In the genomic region with DNA sequence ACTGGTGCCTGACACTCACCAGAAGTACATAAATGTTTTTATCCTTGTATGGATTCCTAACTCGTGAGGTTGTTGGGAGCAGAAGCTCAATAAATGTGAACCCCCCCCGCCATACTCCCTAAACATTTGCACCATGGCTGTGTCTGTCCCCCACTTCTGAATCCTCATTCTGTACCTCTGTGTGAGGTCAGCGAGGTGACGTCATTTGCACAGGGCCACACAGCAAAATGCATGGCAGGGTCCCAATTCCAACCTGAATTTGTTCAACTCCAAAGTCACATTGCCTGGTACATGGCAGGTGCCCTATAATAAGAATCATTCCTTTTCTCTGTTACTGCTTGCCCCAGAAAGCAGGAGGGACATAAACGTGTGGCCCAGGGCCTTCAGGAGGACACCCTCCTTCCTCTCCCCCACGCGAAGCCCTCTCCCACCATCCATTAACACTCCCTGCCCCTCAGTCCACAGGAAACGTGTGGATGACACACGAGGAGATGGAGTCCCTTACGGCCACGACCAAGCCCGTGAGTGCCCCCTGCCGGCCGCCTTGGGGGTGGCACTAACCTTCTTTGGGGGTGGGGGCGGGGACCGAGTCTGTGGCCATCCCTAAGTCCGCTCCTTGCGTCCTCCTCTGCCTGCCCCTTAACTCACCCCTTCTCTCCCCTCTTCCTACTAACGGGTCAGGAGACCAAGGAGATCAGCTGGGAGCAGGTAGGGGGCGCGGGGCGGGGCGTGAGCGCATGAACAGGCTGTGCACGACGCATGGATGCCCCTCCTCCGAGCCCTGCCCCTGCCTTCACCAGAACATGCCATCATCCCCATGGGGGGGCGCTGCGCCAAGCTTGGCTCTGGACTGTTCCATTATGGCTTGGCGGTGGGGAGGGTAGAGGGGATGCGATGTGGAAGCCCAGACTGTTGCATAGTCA, we compare ENCODE assay signal across 1 cellular context.
TF ChIP-seq lines count a peak whose summit lies in the region.

No MANE protein-coding gene starts in this region.

TF ChIP-seq in K562, 482 proteins besides CTCF, POLR2A, EP300 and RAD21 (continued from another document and continues in another):
- TF ChIP-seq, protein P1, sequence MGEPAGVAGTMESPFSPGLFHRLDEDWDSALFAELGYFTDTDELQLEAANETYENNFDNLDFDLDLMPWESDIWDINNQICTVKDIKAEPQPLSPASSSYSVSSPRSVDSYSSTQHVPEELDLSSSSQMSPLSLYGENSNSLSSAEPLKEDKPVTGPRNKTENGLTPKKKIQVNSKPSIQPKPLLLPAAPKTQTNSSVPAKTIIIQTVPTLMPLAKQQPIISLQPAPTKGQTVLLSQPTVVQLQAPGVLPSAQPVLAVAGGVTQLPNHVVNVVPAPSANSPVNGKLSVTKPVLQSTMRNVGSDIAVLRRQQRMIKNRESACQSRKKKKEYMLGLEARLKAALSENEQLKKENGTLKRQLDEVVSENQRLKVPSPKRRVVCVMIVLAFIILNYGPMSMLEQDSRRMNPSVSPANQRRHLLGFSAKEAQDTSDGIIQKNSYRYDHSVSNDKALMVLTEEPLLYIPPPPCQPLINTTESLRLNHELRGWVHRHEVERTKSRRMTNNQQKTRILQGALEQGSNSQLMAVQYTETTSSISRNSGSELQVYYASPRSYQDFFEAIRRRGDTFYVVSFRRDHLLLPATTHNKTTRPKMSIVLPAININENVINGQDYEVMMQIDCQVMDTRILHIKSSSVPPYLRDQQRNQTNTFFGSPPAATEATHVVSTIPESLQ (CRISPR knock-in tag; IDR thresholded peaks at IDR 0.05): no peak
- TF ChIP-seq TAF1 (IDR thresholded peaks at IDR 0.05; ENCODE audit: control insufficient read depth, extremely low read depth, insufficient read depth, low read length, severe bottlenecking) (peak; percentile 7), ZNF217 (CRISPR knock-in tag; IDR thresholded peaks at IDR 0.05) (no peak), NUFIP1 (IDR thresholded peaks at IDR 0.05; ENCODE audit: partially characterized antibody) (peak; percentile 54), GABPB1 (CRISPR knock-in tag; IDR thresholded peaks at IDR 0.05) (peak; percentile 75), MAFK (IDR thresholded peaks at IDR 0.05; ENCODE audit: low read length) (no peak), PHF20 (IDR thresholded peaks at IDR 0.05; ENCODE audit: partially characterized antibody) (no peak), ZNF445 (CRISPR knock-in tag; IDR thresholded peaks at IDR 0.05; ENCODE audit: low read depth) (no peak), HDAC1 (IDR thresholded peaks at IDR 0.05) (peak in 1 of 2 experiments; percentile 79; a peak in 2 of 4 replicates), ZNF740 (CRISPR knock-in tag; IDR thresholded peaks at IDR 0.05) (peak; percentile 81), ZNF740 (tag; IDR thresholded peaks at IDR 0.05) (peak in 1 of 2 experiments; percentile 71; a peak in 2 of 4 replicates), TBP (optimal IDR thresholded peaks at IDR 0.05; ENCODE audit: low read depth, low read length) (peak; percentile 40), EP400 (IDR thresholded peaks at IDR 0.05) (peak; percentile 87), ZFP1 (CRISPR knock-in tag; IDR thresholded peaks at IDR 0.05) (no peak), ZNF766 (CRISPR knock-in tag; conservative IDR thresholded peaks at IDR 0.05) (no peak), JUND (IDR thresholded peaks at IDR 0.05; ENCODE audit: borderline replicate concordance, low read depth, low read length) (peak; percentile 94), JUND (tag; IDR thresholded peaks at IDR 0.05; ENCODE audit: borderline replicate concordance, low read depth, low read length) (peak; percentile 64; the same call in 2 of the 3 replicates), KDM5B (IDR thresholded peaks at IDR 0.05; ENCODE audit: insufficient replicate concordance, low read depth, low read length) (no peak), ASH1L (IDR thresholded peaks at IDR 0.05; ENCODE audit: borderline replicate concordance, low read depth, partially characterized antibody) (no peak), COPS2 (conservative IDR thresholded peaks at IDR 0.05) (no peak), ZNF197 (CRISPR knock-in tag; IDR thresholded peaks at IDR 0.05; ENCODE audit: low read depth) (no peak), CREM (IDR thresholded peaks at IDR 0.05; ENCODE audit: low read depth) (peak; percentile 59), SP2 (IDR thresholded peaks at IDR 0.05; ENCODE audit: extremely low read depth, low read depth, low read length, poor library complexity, severe bottlenecking) (no peak), SFPQ (IDR thresholded peaks at IDR 0.05; ENCODE audit: low read depth, low read length) (no peak), MTA2 (IDR thresholded peaks at IDR 0.05; ENCODE audit: low read depth) (no peak), HDAC8 (tag; IDR thresholded peaks at IDR 0.05) (no peak), ELF2 (CRISPR knock-in tag; IDR thresholded peaks at IDR 0.05) (no peak), KLF13 (tag; IDR thresholded peaks at IDR 0.05; ENCODE audit: borderline replicate concordance, low read depth) (no peak), MCM3 (IDR thresholded peaks at IDR 0.05) (no peak), FOXA1 (IDR thresholded peaks at IDR 0.05; ENCODE audit: borderline replicate concordance) (no peak), IRF2 (CRISPR knock-in tag; IDR thresholded peaks at IDR 0.05) (no peak), ZNF77 (CRISPR knock-in tag; IDR thresholded peaks at IDR 0.05) (no peak), SMARCC2 (IDR thresholded peaks at IDR 0.05; ENCODE audit: low read depth) (no peak), ADNP (tag; IDR thresholded peaks at IDR 0.05) (no peak), ZNF395 (CRISPR knock-in tag; IDR thresholded peaks at IDR 0.05) (no peak), ZNF354B (CRISPR knock-in tag; IDR thresholded peaks at IDR 0.05) (no peak), FOXM1 (IDR thresholded peaks at IDR 0.05; ENCODE audit: low read depth) (no peak), FOXM1 (CRISPR knock-in tag; IDR thresholded peaks at IDR 0.05; ENCODE audit: low read depth) (0 out of 2 replicates have a peak, but pooled peaks have one; percentile 43), ERF (CRISPR knock-in tag; IDR thresholded peaks at IDR 0.05) (no peak)
- TF ChIP-seq, protein P2, sequence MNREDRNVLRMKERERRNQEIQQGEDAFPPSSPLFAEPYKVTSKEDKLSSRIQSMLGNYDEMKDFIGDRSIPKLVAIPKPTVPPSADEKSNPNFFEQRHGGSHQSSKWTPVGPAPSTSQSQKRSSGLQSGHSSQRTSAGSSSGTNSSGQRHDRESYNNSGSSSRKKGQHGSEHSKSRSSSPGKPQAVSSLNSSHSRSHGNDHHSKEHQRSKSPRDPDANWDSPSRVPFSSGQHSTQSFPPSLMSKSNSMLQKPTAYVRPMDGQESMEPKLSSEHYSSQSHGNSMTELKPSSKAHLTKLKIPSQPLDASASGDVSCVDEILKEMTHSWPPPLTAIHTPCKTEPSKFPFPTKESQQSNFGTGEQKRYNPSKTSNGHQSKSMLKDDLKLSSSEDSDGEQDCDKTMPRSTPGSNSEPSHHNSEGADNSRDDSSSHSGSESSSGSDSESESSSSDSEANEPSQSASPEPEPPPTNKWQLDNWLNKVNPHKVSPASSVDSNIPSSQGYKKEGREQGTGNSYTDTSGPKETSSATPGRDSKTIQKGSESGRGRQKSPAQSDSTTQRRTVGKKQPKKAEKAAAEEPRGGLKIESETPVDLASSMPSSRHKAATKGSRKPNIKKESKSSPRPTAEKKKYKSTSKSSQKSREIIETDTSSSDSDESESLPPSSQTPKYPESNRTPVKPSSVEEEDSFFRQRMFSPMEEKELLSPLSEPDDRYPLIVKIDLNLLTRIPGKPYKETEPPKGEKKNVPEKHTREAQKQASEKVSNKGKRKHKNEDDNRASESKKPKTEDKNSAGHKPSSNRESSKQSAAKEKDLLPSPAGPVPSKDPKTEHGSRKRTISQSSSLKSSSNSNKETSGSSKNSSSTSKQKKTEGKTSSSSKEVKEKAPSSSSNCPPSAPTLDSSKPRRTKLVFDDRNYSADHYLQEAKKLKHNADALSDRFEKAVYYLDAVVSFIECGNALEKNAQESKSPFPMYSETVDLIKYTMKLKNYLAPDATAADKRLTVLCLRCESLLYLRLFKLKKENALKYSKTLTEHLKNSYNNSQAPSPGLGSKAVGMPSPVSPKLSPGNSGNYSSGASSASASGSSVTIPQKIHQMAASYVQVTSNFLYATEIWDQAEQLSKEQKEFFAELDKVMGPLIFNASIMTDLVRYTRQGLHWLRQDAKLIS (CRISPR knock-in tag; IDR thresholded peaks at IDR 0.05): no peak
- TF ChIP-seq, protein P3, sequence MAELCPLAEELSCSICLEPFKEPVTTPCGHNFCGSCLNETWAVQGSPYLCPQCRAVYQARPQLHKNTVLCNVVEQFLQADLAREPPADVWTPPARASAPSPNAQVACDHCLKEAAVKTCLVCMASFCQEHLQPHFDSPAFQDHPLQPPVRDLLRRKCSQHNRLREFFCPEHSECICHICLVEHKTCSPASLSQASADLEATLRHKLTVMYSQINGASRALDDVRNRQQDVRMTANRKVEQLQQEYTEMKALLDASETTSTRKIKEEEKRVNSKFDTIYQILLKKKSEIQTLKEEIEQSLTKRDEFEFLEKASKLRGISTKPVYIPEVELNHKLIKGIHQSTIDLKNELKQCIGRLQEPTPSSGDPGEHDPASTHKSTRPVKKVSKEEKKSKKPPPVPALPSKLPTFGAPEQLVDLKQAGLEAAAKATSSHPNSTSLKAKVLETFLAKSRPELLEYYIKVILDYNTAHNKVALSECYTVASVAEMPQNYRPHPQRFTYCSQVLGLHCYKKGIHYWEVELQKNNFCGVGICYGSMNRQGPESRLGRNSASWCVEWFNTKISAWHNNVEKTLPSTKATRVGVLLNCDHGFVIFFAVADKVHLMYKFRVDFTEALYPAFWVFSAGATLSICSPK (IDR thresholded peaks at IDR 0.05; ENCODE audit: borderline replicate concordance): no peak
- TF ChIP-seq, protein P4, sequence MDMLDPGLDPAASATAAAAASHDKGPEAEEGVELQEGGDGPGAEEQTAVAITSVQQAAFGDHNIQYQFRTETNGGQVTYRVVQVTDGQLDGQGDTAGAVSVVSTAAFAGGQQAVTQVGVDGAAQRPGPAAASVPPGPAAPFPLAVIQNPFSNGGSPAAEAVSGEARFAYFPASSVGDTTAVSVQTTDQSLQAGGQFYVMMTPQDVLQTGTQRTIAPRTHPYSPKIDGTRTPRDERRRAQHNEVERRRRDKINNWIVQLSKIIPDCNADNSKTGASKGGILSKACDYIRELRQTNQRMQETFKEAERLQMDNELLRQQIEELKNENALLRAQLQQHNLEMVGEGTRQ (CRISPR knock-in tag; IDR thresholded peaks at IDR 0.05): no peak
